ENCODE assay signal across 2 cellular contexts in genomic region chr9:135698236-135698635, GRCh38.
TF ChIP-seq lines count a peak whose summit lies in the region.

No MANE protein-coding gene starts in this region.

TF ChIP-seq in HepG2, 621 proteins besides CTCF, POLR2A, EP300 and RAD21:
- peak; percentile 26; the same call in 1 of the 2 replicates for TF ChIP-seq ZFY (CRISPR knock-in tag; IDR thresholded peaks at IDR 0.05)
- peak; percentile 26; the same call in 1 of the 2 replicates for TF ChIP-seq ZFX (CRISPR knock-in tag; IDR thresholded peaks at IDR 0.05; ENCODE audit: low read depth)
- peak; percentile 44 for TF ChIP-seq GABPA (IDR thresholded peaks at IDR 0.05; ENCODE audit: low read depth, low read length)
- TF ChIP-seq GABPA (CRISPR knock-in tag; IDR thresholded peaks at IDR 0.05; ENCODE audit: low read depth) = peak; percentile 66
- TF ChIP-seq ZNF687 (CRISPR knock-in tag; IDR thresholded peaks at IDR 0.05) = peak; percentile 36; the same call in 1 of the 2 replicates
- TF ChIP-seq GABPB1 (CRISPR knock-in tag; IDR thresholded peaks at IDR 0.05) = peak; percentile 45; the same call in 1 of the 2 replicates
- TF ChIP-seq FUBP1 (CRISPR knock-in tag; IDR thresholded peaks at IDR 0.05; ENCODE audit: borderline replicate concordance) = no peak
- TF ChIP-seq PRDM4 (CRISPR knock-in tag; IDR thresholded peaks at IDR 0.05; ENCODE audit: borderline replicate concordance) = no peak

TF ChIP-seq in H1, 55 proteins besides CTCF, POLR2A, EP300 and RAD21:
- TF ChIP-seq TEAD4 (IDR thresholded peaks at IDR 0.05; ENCODE audit: low read depth, low read length) = no peak
- TF ChIP-seq YY1 (IDR thresholded peaks at IDR 0.05; ENCODE audit: low read depth, low read length) = no peak
- TF ChIP-seq TAF1 (IDR thresholded peaks at IDR 0.05; ENCODE audit: low read depth, low read length) = no peak
- no peak for TF ChIP-seq USF2 (IDR thresholded peaks at IDR 0.05; ENCODE audit: low read length)
- no peak for TF ChIP-seq RFX5 (IDR thresholded peaks at IDR 0.05; ENCODE audit: borderline replicate concordance, low read depth, low read length)
- TF ChIP-seq BACH1 (IDR thresholded peaks at IDR 0.05; ENCODE audit: low read length) = no peak
- no peak for TF ChIP-seq CEBPB (IDR thresholded peaks at IDR 0.05; ENCODE audit: low read depth, low read length)
